Comparison of ENCODE assay signal across 32 cellular contexts in the genomic region with DNA sequence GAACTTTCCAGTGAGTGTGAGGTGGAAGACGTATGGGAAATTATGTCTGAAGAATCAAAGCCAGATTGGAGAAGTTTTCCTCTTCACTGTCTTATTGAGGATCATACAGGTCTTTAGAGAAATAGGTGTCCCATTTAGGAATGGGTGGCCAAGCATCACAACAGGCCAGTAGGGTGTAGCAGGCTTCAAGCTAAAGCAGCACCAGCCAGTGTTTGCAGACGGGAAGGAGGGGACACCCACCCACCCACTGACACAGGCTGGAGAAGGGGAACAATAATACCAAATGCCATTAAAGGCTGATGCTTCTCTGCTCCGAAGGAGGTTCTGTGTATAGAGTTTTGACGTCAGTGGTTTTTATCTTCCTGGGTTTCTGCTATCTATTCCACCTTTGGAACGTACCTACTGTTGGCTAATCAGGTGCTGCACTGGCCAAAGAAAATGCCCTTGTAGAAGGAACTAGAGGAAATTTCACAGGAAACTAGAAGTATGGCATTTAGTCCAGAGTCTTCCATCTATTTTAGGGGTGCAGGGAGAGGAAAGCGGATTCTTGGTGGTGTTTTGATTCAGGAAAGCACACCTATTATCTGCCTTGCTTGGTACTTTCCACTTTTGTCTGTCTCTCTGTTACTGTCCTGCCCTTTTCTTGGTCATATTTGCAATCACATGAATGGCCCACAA. TPM values are rescaled to one million over a fixed set of nuclear protein-coding genes. Genes with fewer than 3 reads are reported as not detected.
DNase-seq lines count a peak whose midpoint lies in the region; TF ChIP-seq lines count a peak whose summit lies in the region.
"Had no signal": no experiment of that assay in that cellular context is flagged by ENCODE, and none has a peak within 500 bp of the region (broad histone marks: within the 10 kb centered on the region; RNA-seq: fewer than 3 reads in every experiment).

No MANE protein-coding gene starts in this region.

- no peak overlapping the region for H4K91ac ChIP-seq in H9 (ENCODE audit: insufficient read length, low read depth, low read length)

- peak overlapping the region in 1 of 2 experiments; percentile 91; a peak in 3 of 5 replicates for H3K4me3 Mint-ChIP-seq in H9
- H3K4me3 Mint-ChIP-seq in glutamatergic neuron (ENCODE audit: unreplicated experiment): peak overlapping the region; percentile 91
- H3K4me3 Mint-ChIP-seq: activated CD4-positive, alpha-beta T cell treated with anti-CD3 and anti-CD28 coated beads, Interleukin-2, amount 10 ng/mL, durations not matched to agents 7 days and 5 days; activated naive CD8-positive, alpha-beta T cell treated with anti-CD3 and anti-CD28 coated beads, Interleukin-2, amount 50 U/mL, for 24 hours; activated T-cell treated with anti-CD3 and anti-CD28 coated beads, Interleukin-2, amount 50 U/mL, for 4 hours; central memory CD8-positive, alpha-beta T cell; natural killer cell had no signal

- DNase-seq in BE2C (no peak), H9 (peak; percentile 16), glutamatergic neuron (peak; percentile 43), kidney glomerular epithelial cell (lab: John Stamatoyannopoulos, UW) (no peak), epidermal melanocyte (ENCODE audit: insufficient read length, low spot score) (no peak), vagina (ENCODE audit: extremely low spot score in 2 of 2) (no peak)
- DNase-seq in effector memory CD4-positive, alpha-beta T cell: no peak
- DNase-seq: activated CD4-positive, alpha-beta T cell treated with anti-CD3 and anti-CD28 coated beads, Interleukin-2, amount 10 ng/mL, durations not matched to agents 7 days and 5 days; activated gamma-delta T cell treated with Interleukin-2 at 50 U/mL for 16 hours; activated naive CD8-positive, alpha-beta T cell treated with anti-CD3 and anti-CD28 coated beads, Interleukin-2, amount 50 U/mL, for 24 hours; activated T-cell treated with anti-CD3 and anti-CD28 coated beads, Interleukin-2, amount 50 U/mL, for 4 hours; head of caudate nucleus; MM.1S; natural killer cell; NCI-H1436 treated with DMSO at 0.1 percent for 48 hours; NCI-H2227 treated with DMSO at 0.1 percent for 48 hours; pancreas; PC-9; right cardiac atrium; Right ventricle myocardium superior; stimulated activated CD4-positive, alpha-beta T cell treated with anti-CD3 and anti-CD28 coated beads, Interleukin-2, amount 100 ng/mL, for 24 hours; SW 1271; T-helper 9 cell; transverse colon had no signal

- no peak overlapping the region for H2BK5ac ChIP-seq in H9 (ENCODE audit: insufficient read length, low read length)

- H3K27me3 ChIP-seq in BE2C (no peaks in the 10 kb centered on the region), H9 (ENCODE audit: insufficient read depth, low read length) (peaks cover 10% of the 10 kb centered on the region; the same call in 1 of the 2 replicates), vagina (no peaks in the 10 kb centered on the region)
- no peaks in the 10 kb centered on the region for H3K27me3 ChIP-seq in effector memory CD4-positive, alpha-beta T cell (replicated peaks; ENCODE audit: control insufficient read depth, insufficient read depth, low read length, poor library complexity, severe bottlenecking)

- H4K8ac ChIP-seq in H9 (replicated peaks; ENCODE audit: insufficient read length, low read depth, low read length): no peak overlapping the region

- H2AK5ac ChIP-seq in H9 (ENCODE audit: insufficient read length, low read length): no peak overlapping the region

- no peak overlapping the region for H2AFZ ChIP-seq in H9 (ENCODE audit: low read length)
- H2AFZ ChIP-seq: PC-9 had no signal

- H3K79me1 ChIP-seq in H9 (ENCODE audit: insufficient read depth, low read depth, low read length, poor library complexity, severe bottlenecking): no peaks in the 10 kb centered on the region

- H3K14ac ChIP-seq in H9 (ENCODE audit: insufficient read depth, low read length): no peak overlapping the region

- H3K9me3 Mint-ChIP-seq in H9 (no peaks in the 10 kb centered on the region), glutamatergic neuron (ENCODE audit: unreplicated experiment) (peaks cover 15% of the 10 kb centered on the region)
- H3K9me3 Mint-ChIP-seq: activated CD4-positive, alpha-beta T cell treated with anti-CD3 and anti-CD28 coated beads, Interleukin-2, amount 10 ng/mL, durations not matched to agents 7 days and 5 days; activated naive CD8-positive, alpha-beta T cell treated with anti-CD3 and anti-CD28 coated beads, Interleukin-2, amount 50 U/mL, for 24 hours; central memory CD8-positive, alpha-beta T cell; natural killer cell had no signal

- H3K9ac ChIP-seq in H9 (ENCODE audit: extremely low read depth, insufficient read length, low read length): no peak overlapping the region
- H3K9ac ChIP-seq: KMS-11 had no signal

- H3K79me2 ChIP-seq in H9 (ENCODE audit: insufficient read depth, low read length): no peaks in the 10 kb centered on the region

- H3K27me3 Mint-ChIP-seq in H9 (ENCODE audit: low read depth) (peaks cover 62% of the 10 kb centered on the region), glutamatergic neuron (ENCODE audit: unreplicated experiment) (peaks cover 14% of the 10 kb centered on the region)

- H3K36me3 ChIP-seq in BE2C: peaks cover 11% of the 10 kb centered on the region
- H3K36me3 ChIP-seq in vagina: no peaks in the 10 kb centered on the region
- no peaks in the 10 kb centered on the region for H3K36me3 ChIP-seq in effector memory CD4-positive, alpha-beta T cell (ENCODE audit: control insufficient read depth, insufficient read depth, low read length)
- H3K36me3 ChIP-seq: pancreas, transverse colon had no signal

- H2BK20ac ChIP-seq in H9 (ENCODE audit: low read depth, low read length, poor library complexity, severe bottlenecking): no peak overlapping the region

- no peak overlapping the region for H3T11ph ChIP-seq in H9 (ENCODE audit: low read length)

- no peaks in the 10 kb centered on the region for H3K9me3 ChIP-seq in BE2C
- no peaks in the 10 kb centered on the region for H3K9me3 ChIP-seq in H9 (ENCODE audit: control insufficient read depth, low read depth, low read length)
- H3K9me3 ChIP-seq in vagina: no peaks in the 10 kb centered on the region
- H3K9me3 ChIP-seq in effector memory CD4-positive, alpha-beta T cell (ENCODE audit: control insufficient read depth, low read length): no peaks in the 10 kb centered on the region
- H3K9me3 ChIP-seq: pancreas, transverse colon had no signal

- H4K5ac ChIP-seq in H9 (ENCODE audit: insufficient read length, low read depth, low read length): no peak overlapping the region

- intact Hi-C loops in vagina (cut with DNase I): no loop called here

- H3K18ac ChIP-seq in H9 (ENCODE audit: insufficient read length, low read depth, low read length): no peak overlapping the region

- H2BK15ac ChIP-seq in H9 (ENCODE audit: low read depth, low read length): no peak overlapping the region

- TF ChIP-seq CTCF in BE2C (IDR thresholded peaks at IDR 0.05; ENCODE audit: low read depth, low read length) (peak; percentile 49), H9 (conservative IDR thresholded peaks at IDR 0.05) (no peak), VCaP (conservative IDR thresholded peaks at IDR 0.05) (0 out of 2 replicates have a peak, but pooled peaks have one; percentile 21), glutamatergic neuron (IDR thresholded peaks at IDR 0.05; ENCODE audit: partially characterized antibody, unreplicated experiment) (no peak), vagina (IDR thresholded peaks at IDR 0.05) (no peak)

- no peak overlapping the region for H3K56ac ChIP-seq in H9 (ENCODE audit: insufficient read length, low read depth, low read length)

- no peak overlapping the region for H3K4me2 ChIP-seq in H9 (ENCODE audit: insufficient read depth, insufficient read length, low read length)
- H3K4me2 ChIP-seq: KMS-11, PC-9 had no signal

- no CpG with 5 or more reads among the region's 6 CpGs for WGBS in H9 (ENCODE audit: extremely low coverage, insufficient read length, low lambda C conversion rate)

- H3K4me1 ChIP-seq in BE2C (no peaks in the 10 kb centered on the region; the same call in 1 of the 2 replicates), H9 (ENCODE audit: insufficient read depth, low read length) (no peaks in the 10 kb centered on the region), vagina (no peaks in the 10 kb centered on the region)
- H3K4me1 ChIP-seq in effector memory CD4-positive, alpha-beta T cell (ENCODE audit: control insufficient read depth, insufficient read depth, low read length, poor library complexity, severe bottlenecking): no peaks in the 10 kb centered on the region
- H3K4me1 ChIP-seq: pancreas had no signal

- no peak overlapping the region for H2BK12ac ChIP-seq in H9 (ENCODE audit: insufficient read length, low read depth, low read length)

- H3K4me1 Mint-ChIP-seq in H9 (peaks cover 14 to 33% of the 10 kb centered on the region in 2 experiments), glutamatergic neuron (ENCODE audit: low read depth, unreplicated experiment) (peaks cover 26% of the 10 kb centered on the region)
- H3K4me1 Mint-ChIP-seq: activated CD4-positive, alpha-beta T cell treated with anti-CD3 and anti-CD28 coated beads, Interleukin-2, amount 10 ng/mL, durations not matched to agents 7 days and 5 days; activated naive CD8-positive, alpha-beta T cell treated with anti-CD3 and anti-CD28 coated beads, Interleukin-2, amount 50 U/mL, for 24 hours; central memory CD8-positive, alpha-beta T cell; natural killer cell had no signal

- H2BK120ac ChIP-seq in H9 (ENCODE audit: low read depth, low read length, poor library complexity, severe bottlenecking): no peak overlapping the region

- no peaks in the 10 kb centered on the region for H3K36me3 Mint-ChIP-seq in H9 (ENCODE audit: insufficient read depth in 1 of 3, low read depth in 3 of 3)
- H3K36me3 Mint-ChIP-seq in glutamatergic neuron (ENCODE audit: unreplicated experiment): peaks cover 3% of the 10 kb centered on the region
- H3K36me3 Mint-ChIP-seq: natural killer cell had no signal

- no peak overlapping the region for H3K27ac Mint-ChIP-seq in H9
- H3K27ac Mint-ChIP-seq in glutamatergic neuron (ENCODE audit: unreplicated experiment): peak overlapping the region; percentile 98
- H3K27ac Mint-ChIP-seq: activated naive CD8-positive, alpha-beta T cell treated with anti-CD3 and anti-CD28 coated beads, Interleukin-2, amount 50 U/mL, for 24 hours; natural killer cell had no signal

- H4K20me1 ChIP-seq in H9 (ENCODE audit: control insufficient read depth, insufficient read depth, insufficient read length): no peaks in the 10 kb centered on the region

- H3K27ac ChIP-seq in H9 (ENCODE audit: insufficient read length, low read depth, low read length): no peak overlapping the region
- H3K27ac ChIP-seq in VCaP: no peak overlapping the region
- H3K27ac ChIP-seq in vagina: no peak overlapping the region
- H3K27ac ChIP-seq in effector memory CD4-positive, alpha-beta T cell (ENCODE audit: insufficient read depth, low read length, poor library complexity, severe bottlenecking): no peak overlapping the region
- H3K27ac ChIP-seq: C4-2B, KMS-11, pancreas, PC-9, transverse colon had no signal

- H3K23ac ChIP-seq in H9 (ENCODE audit: insufficient read length, low read depth, low read length): no peak overlapping the region

- H3K4ac ChIP-seq in H9 (ENCODE audit: low read depth, low read length): no peak overlapping the region

- H3K23me2 ChIP-seq in H9 (ENCODE audit: insufficient read length, low read depth, low read length, poor library complexity, severe bottlenecking): peaks cover 14% of the 10 kb centered on the region

- peak overlapping the region; percentile 91 for H3K4me3 ChIP-seq in BE2C (ENCODE audit: low read depth, low read length)
- H3K4me3 ChIP-seq in vagina: no peak overlapping the region
- no peak overlapping the region for H3K4me3 ChIP-seq in effector memory CD4-positive, alpha-beta T cell (ENCODE audit: insufficient read depth, low read depth, low read length, poor library complexity, severe bottlenecking)
- H3K4me3 ChIP-seq: lung, pancreas, PC-9, transverse colon had no signal

- TF ChIP-seq POLR2A in vagina (IDR thresholded peaks at IDR 0.05): no peak

RNA-seq across cellular contexts. Expression of gene SRRM4, which starts 1.9 kb away (rescaled TPM):
- 11.1 TPM for polyA plus RNA-seq in BE2C (2012; ENCODE audit: insufficient read depth, insufficient read length, low read depth)
- total RNA-seq in H9 (2021) (1.1 and 1.4 TPM in 2 replicates), glutamatergic neuron (ENCODE audit: unreplicated experiment) (183 TPM), vagina (under 0.01 TPM)
- total RNA-seq: activated CD4-positive, alpha-beta T cell treated with anti-CD3 and anti-CD28 coated beads, Interleukin-2, amount 10 ng/mL, durations not matched to agents 7 days and 5 days; activated T-cell treated with anti-CD3 and anti-CD28 coated beads, Interleukin-2, amount 50 U/mL, for 4 hours; Daoy; mononuclear cell; natural killer cell; pancreas; PC-9 had no signal
- polyA plus RNA-seq: AG04450 had no signal

Comparison
In these comparisons a context has a peak if more than half of its experiments do, and no peak if none do; other contexts are left out.
1. DNase-seq: peak in H9 (single experiment) and glutamatergic neuron (single experiment); none in BE2C (single experiment), kidney glomerular epithelial cell (single experiment), epidermal melanocyte (single experiment), vagina (0 of 2) and effector memory CD4-positive, alpha-beta T cell (0 of 3).
2. CTCF ChIP-seq: peak in BE2C (single experiment) and VCaP (single experiment); none in H9 (single experiment), glutamatergic neuron (single experiment) and vagina (0 of 3).
3. RNA of gene SRRM4, which starts 1.9 kb away (total RNA-seq): 183 TPM in glutamatergic neuron (single experiment); 1.1 to 1.4 TPM in H9 and under 0.01 TPM in vagina (single experiment); every median in the first group is over 10 times any median in the second.